4 cellular contexts compared by ENCODE assay signal in the genomic region with DNA sequence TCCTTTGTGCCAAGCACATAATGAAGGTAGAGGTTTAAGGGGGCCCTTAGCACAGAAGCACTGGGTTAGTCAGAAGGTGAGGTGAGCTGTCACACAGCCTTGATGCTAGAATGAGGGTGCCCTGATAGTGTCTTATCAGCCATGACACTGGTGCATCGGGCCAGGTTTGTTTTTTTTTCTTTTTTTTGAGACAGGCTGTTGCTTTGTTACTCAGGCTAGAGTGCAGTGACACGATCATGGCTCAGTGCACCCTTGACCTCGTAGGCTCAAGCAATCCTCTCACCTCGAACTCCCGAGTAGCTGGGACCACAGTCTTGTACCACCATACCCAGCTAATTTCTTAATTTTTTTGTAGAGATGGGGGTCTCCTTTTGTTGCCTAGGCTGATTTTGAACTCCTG.
DNase-seq lines count a peak whose midpoint lies in the region; ATAC-seq, FAIRE-seq and TF ChIP-seq lines count a peak whose summit lies in the region.
"Not testable (repeated sequence)": the region's sequence is repeated elsewhere in the genome, so short reads cannot be mapped to it uniquely, and the experiment has no call there.

No MANE protein-coding gene starts in this region.

- not testable (repeated sequence) for H3K79me1 ChIP-seq in trophoblast cell (ENCODE audit: low read length)

- H3K27me3 ChIP-seq in Loucy (ENCODE audit: insufficient read depth, low read length, poor library complexity, severe bottlenecking); K562 (ENCODE audit: control insufficient read depth in 2 of 2, insufficient read depth in 2 of 2, low read length in 2 of 2); trophoblast cell (ENCODE audit: insufficient read depth, low read length): not testable (repeated sequence)

- not testable (repeated sequence) for H2AFZ ChIP-seq in Loucy (ENCODE audit: low read length); K562 (ENCODE audit: low read depth, low read length); trophoblast cell (ENCODE audit: insufficient read depth, low read length, poor library complexity)

- H3K4me3 ChIP-seq in Loucy (ENCODE audit: low read length, poor library complexity, severe bottlenecking); K562; trophoblast cell (ENCODE audit: low read depth, low read length): not testable (repeated sequence)

- not testable (repeated sequence) for H3K9me2 ChIP-seq in Loucy (replicated peaks; ENCODE audit: low read depth, low read length)

- H2BK5ac ChIP-seq in trophoblast cell (ENCODE audit: low read depth, low read length, poor library complexity) = not testable (repeated sequence)

- H4K91ac ChIP-seq in trophoblast cell (ENCODE audit: low read depth, low read length) = not testable (repeated sequence)

- WGBS in K562 (ENCODE audit: insufficient coverage, low coverage, missing lambda C conversion rate) = 20% methylated on average over 5 of the region's 5 CpGs
- WGBS in trophoblast cell (ENCODE audit: extremely low coverage, insufficient coverage, insufficient read length) = no CpG with 5 or more reads among the region's 5 CpGs

- not testable (repeated sequence) for H3K27ac ChIP-seq in K562 (ENCODE audit: extremely low read depth, low read depth, low read length); trophoblast cell (ENCODE audit: low read depth, low read length)

- H3K18ac ChIP-seq in trophoblast cell (ENCODE audit: low read length) = not testable (repeated sequence)

- intact Hi-C loops in K562 (cut with micrococcal nuclease) = not testable (repeated sequence)

- CTCF ChIA-PET in K562 (lab: Yijun Ruan, JAX; ENCODE audit: low intra/inter-chr PET ratio) = not testable (repeated sequence)

- H4K20me1 ChIP-seq in Loucy (ENCODE audit: insufficient read depth, low read length, poor library complexity, severe bottlenecking); K562 (replicated peaks; ENCODE audit: control insufficient read depth, insufficient read depth, low read length): not testable (repeated sequence)

- DNase-seq in D341Med (ENCODE audit: low spot score) = peak; percentile 1
- peak in 3 of 4 experiments; percentile 4 to 55 (median 11) for DNase-seq in K562 (ENCODE audit: extremely low read depth in 1 of 4, low spot score in 3 of 4)
- DNase-seq in trophoblast cell = peak; percentile 77 to 79

- H3K36me3 ChIP-seq in Loucy (ENCODE audit: insufficient read depth, low read length); K562 (ENCODE audit: control insufficient read depth, insufficient read depth, low read length); trophoblast cell (ENCODE audit: control insufficient read depth in 1 of 2, insufficient read depth in 2 of 2, low read length in 2 of 2): not testable (repeated sequence)

- H3K79me2 ChIP-seq in Loucy (ENCODE audit: insufficient read depth, low read length) = peaks cover 11% of the 10 kb centered on the region; the same call in 1 of the 2 replicates
- H3K79me2 ChIP-seq in K562 (ENCODE audit: control insufficient read depth, insufficient read depth, low read length); trophoblast cell (ENCODE audit: control insufficient read depth, insufficient read depth, low read length, poor library complexity): not testable (repeated sequence)

- TF ChIP-seq CTCF in Loucy (conservative IDR thresholded peaks at IDR 0.05; ENCODE audit: low read length); K562 (IDR thresholded peaks at IDR 0.05 in 2 of 3, conservative IDR thresholded peaks at IDR 0.05 in 1 of 3; ENCODE audit: insufficient read depth in 2 of 3, low read depth in 1 of 3, low read length in 3 of 3): not testable (repeated sequence)

- TF ChIP-seq RAD21 in K562 (CRISPR knock-in tag; conservative IDR thresholded peaks at IDR 0.05 in 1 of 2, IDR thresholded peaks at IDR 0.05 in 1 of 2) = not testable (repeated sequence)

- H3K4me2 ChIP-seq in Loucy (ENCODE audit: low read depth, low read length, poor library complexity, severe bottlenecking) = peak overlapping the region; percentile 40
- H3K4me2 ChIP-seq in K562 (ENCODE audit: insufficient read depth, low read length); trophoblast cell (ENCODE audit: low read length): not testable (repeated sequence)

- not testable (repeated sequence) for H3F3A ChIP-seq in Loucy (ENCODE audit: low read depth)

- TF ChIP-seq POLR2A in K562 (conservative IDR thresholded peaks at IDR 0.05) = not testable (repeated sequence)

- not testable (repeated sequence) for H2BK120ac ChIP-seq in trophoblast cell (ENCODE audit: insufficient read depth, low read length, poor library complexity)

- H2AK5ac ChIP-seq in trophoblast cell (ENCODE audit: low read length) = not testable (repeated sequence)

- TF ChIP-seq EP300 in K562 (IDR thresholded peaks at IDR 0.05; ENCODE audit: low read length) = not testable (repeated sequence)

- peak; percentile 79 for ATAC-seq in K562

- in situ Hi-C loops in K562 (cut with MboI) = not testable (repeated sequence)

- H2BK12ac ChIP-seq in trophoblast cell (ENCODE audit: low read length) = not testable (repeated sequence)

- H3K9ac ChIP-seq in Loucy (ENCODE audit: low read depth, low read length, poor library complexity, severe bottlenecking); K562 (ENCODE audit: insufficient read depth in 1 of 2, low read depth in 2 of 2, low read length in 2 of 2); trophoblast cell (ENCODE audit: low read length): not testable (repeated sequence)

- H3K9me1 ChIP-seq in K562 (ENCODE audit: control insufficient read depth, insufficient read depth, low read length) = not testable (repeated sequence)

- BruUV-seq in K562 (replicated peaks; lab: Mats Ljungman, UMichigan) = not testable (repeated sequence)

- FAIRE-seq in K562 (lab: Jason Lieb, UNC) = not testable (repeated sequence)

- H3K9me3 ChIP-seq in Loucy (ENCODE audit: insufficient read depth, low read depth, low read length); K562 (replicated peaks; ENCODE audit: control insufficient read depth, insufficient read depth, low read depth, low read length); trophoblast cell (ENCODE audit: insufficient read depth, low read depth, low read length): not testable (repeated sequence)

- not testable (repeated sequence) for H3K23ac ChIP-seq in trophoblast cell (ENCODE audit: low read length)

- POLR2A ChIA-PET in K562 (lab: Yijun Ruan, JAX) = not testable (repeated sequence)

- H3K4ac ChIP-seq in trophoblast cell (ENCODE audit: low read depth, low read length) = not testable (repeated sequence)

- not testable (repeated sequence) for H3K4me1 ChIP-seq in Loucy (ENCODE audit: insufficient read depth, low read length, poor library complexity, severe bottlenecking); K562 (replicated peaks in 1 of 2; ENCODE audit: control insufficient read depth in 2 of 2, insufficient read depth in 2 of 2, low read length in 2 of 2); trophoblast cell (ENCODE audit: control insufficient read depth in 1 of 2, insufficient read depth in 2 of 2, low read length in 2 of 2)

- not testable (repeated sequence) for H4K12ac ChIP-seq in trophoblast cell (ENCODE audit: low read depth, low read length)

- H4K8ac ChIP-seq in trophoblast cell (ENCODE audit: low read depth, low read length) = not testable (repeated sequence)

- not testable (repeated sequence) for H3K14ac ChIP-seq in trophoblast cell (ENCODE audit: low read length)

TF ChIP-seq in K562, 482 proteins besides CTCF, POLR2A, EP300 and RAD21:
- TF ChIP-seq TAL1 (IDR thresholded peaks at IDR 0.05) (peak; percentile 55; the same call in 1 of the 2 replicates), SMARCA4 (IDR thresholded peaks at IDR 0.05) (peak; percentile 31; the same call in 1 of the 2 replicates), ZEB2 (IDR thresholded peaks at IDR 0.05) (0 out of 2 replicates have a peak, but pooled peaks have one; percentile 21), ZNF384 (IDR thresholded peaks at IDR 0.05; ENCODE audit: low read depth, low read length) (peak; percentile 79), CBFA2T3 (IDR thresholded peaks at IDR 0.05) (peak; percentile 60), ARID1B (IDR thresholded peaks at IDR 0.05) (peak; percentile 53; the same call in 1 of the 2 replicates)
- TF ChIP-seq, protein P1, sequence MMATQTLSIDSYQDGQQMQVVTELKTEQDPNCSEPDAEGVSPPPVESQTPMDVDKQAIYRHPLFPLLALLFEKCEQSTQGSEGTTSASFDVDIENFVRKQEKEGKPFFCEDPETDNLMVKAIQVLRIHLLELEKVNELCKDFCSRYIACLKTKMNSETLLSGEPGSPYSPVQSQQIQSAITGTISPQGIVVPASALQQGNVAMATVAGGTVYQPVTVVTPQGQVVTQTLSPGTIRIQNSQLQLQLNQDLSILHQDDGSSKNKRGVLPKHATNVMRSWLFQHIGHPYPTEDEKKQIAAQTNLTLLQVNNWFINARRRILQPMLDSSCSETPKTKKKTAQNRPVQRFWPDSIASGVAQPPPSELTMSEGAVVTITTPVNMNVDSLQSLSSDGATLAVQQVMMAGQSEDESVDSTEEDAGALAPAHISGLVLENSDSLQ (IDR thresholded peaks at IDR 0.05) = peak; percentile 48; the same call in 1 of the 2 replicates

Comparison
In these comparisons a context has a peak if more than half of its experiments do, and no peak if none do; other contexts are left out.
1. DNase-seq: peak in every context shown above with its lines; median percentile 78 in trophoblast cell; 11 in K562; 1 in D341Med.